Comparison of ENCODE assay signal across 16 cellular contexts in the genomic region with DNA sequence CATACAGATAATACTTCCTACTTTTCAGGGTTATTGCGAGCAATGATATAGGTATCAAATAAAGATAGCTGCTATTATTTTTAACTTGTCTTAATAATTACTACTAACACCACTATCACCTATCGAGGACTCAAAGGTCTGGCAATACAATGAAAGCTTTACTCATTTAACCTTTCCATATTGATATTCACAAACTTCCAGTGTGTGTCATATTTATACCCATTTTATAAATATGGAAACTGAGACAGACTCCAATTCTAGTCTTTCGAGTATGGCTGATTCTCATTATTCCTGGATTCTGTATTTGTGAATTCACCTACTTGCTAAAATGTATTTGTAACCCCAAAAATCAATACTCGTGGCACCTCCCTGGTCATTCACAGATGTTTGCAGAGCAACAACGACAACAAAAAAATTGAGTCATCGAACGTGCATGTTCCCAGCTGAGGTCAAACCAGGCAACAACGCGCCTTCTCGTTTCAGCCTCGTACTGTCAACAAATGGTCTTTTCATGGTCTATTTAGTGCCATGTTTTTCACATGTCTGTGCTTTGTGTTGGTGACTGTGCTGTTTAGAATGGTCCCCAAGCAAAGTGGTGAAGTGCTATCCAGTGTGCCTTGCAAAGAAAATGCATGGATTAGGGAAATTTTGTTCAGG. TPM values are rescaled to one million over a fixed set of nuclear protein-coding genes. Genes with fewer than 3 reads are reported as not detected.
DNase-seq lines count a peak whose midpoint lies in the region; ATAC-seq lines count a peak whose summit lies in the region.
"Had no signal": no experiment of that assay in that cellular context is flagged by ENCODE, and none has a peak within 500 bp of the region (broad histone marks: within the 10 kb centered on the region; RNA-seq: fewer than 3 reads in every experiment).

No MANE protein-coding gene starts in this region.

- ATAC-seq in GM19023 (IDR thresholded peaks at IDR 0.05; ENCODE audit: unreplicated experiment) = no peak
- ATAC-seq: GM23338; stimulated activated naive CD8-positive, alpha-beta T cell treated with anti-CD3 and anti-CD28 coated beads, Interleukin-15, amount 100 ng/mL, for 72 hours had no signal

- peak overlapping the region; percentile 44 for H3K27ac ChIP-seq in layer of hippocampus (ENCODE audit: low read depth, low read length)
- H3K27ac ChIP-seq: BLaER1 had no signal

- no peaks in the 10 kb centered on the region for H3K27me3 ChIP-seq in layer of hippocampus (ENCODE audit: control insufficient read depth, insufficient read depth, low read length)
- H3K27me3 ChIP-seq: BLaER1 had no signal

- DNase-seq in NCI-H146 treated with DMSO at 0.1 percent for 48 hours (lab: John Stamatoyannopoulos, UW; ENCODE audit: unreplicated experiment) = peak; percentile 23
- DNase-seq in RPMI7951 (ENCODE audit: low read depth) = peak; percentile 65
- DNase-seq in superior temporal gyrus (ENCODE audit: extremely low spot score) = peak; percentile 75
- no peak for DNase-seq in 8988T
- DNase-seq in SIG-M5 (lab: John Stamatoyannopoulos, UW) = no peak
- DNase-seq: activated CD4-positive, alpha-beta T cell treated with anti-CD3 and anti-CD28 coated beads for 1 hour; activated naive CD4-positive, alpha-beta T cell; DND-41; naive B cell; NCI-H2227 treated with DMSO at 0.1 percent for 48 hours; stimulated activated CD4-positive, alpha-beta T cell treated with anti-CD3 and anti-CD28 coated beads, Interleukin-15, amount 100 ng/mL, for 24 hours; stimulated activated naive CD8-positive, alpha-beta T cell treated with anti-CD3 and anti-CD28 coated beads, Interleukin-15, amount 100 ng/mL, for 72 hours had no signal

RNA-seq across cellular contexts. Expression of gene SMURF1, which starts 51.7 kb away (rescaled TPM):
- 14.5 and 15.9 TPM in 2 replicates for total RNA-seq in RPMI7951 (2014; rRNA removed; shearing (Covaris generic))

Comparison
In these comparisons a context has a peak if more than half of its experiments do, and no peak if none do; other contexts are left out.
1. DNase-seq: peak in NCI-H146 treated with DMSO at 0.1 percent for 48 hours (single experiment), RPMI7951 (single experiment) and superior temporal gyrus (single experiment); none in 8988T (single experiment) and SIG-M5 (single experiment).